In genomic region chr12:132560421-132560830, GRCh38 we compare ENCODE assay signal across 8 cellular contexts.
DNase-seq lines count a peak whose midpoint lies in the region; ATAC-seq lines count a peak whose summit lies in the region.

No MANE protein-coding gene starts in this region.

- H3K27me3 Mint-ChIP-seq in effector memory CD8-positive, alpha-beta T cell = peaks cover 0 to 13% of the 10 kb centered on the region in 2 donors

- no peak overlapping the region for H3K27ac ChIP-seq in muscle layer of duodenum (ENCODE audit: low read length)

- peaks cover 0 to 7% of the 10 kb centered on the region in 2 donors for H3K36me3 ChIP-seq in muscle layer of duodenum (ENCODE audit: control insufficient read depth in 1 of 2, insufficient read depth in 2 of 2, low read length in 2 of 2)

- no peaks in the 10 kb centered on the region for H3K9me3 ChIP-seq in muscle layer of duodenum (ENCODE audit: control insufficient read depth in 1 of 2, low read length in 2 of 2)

- peaks cover 13 to 18% of the 10 kb centered on the region in 2 donors for H3K4me1 Mint-ChIP-seq in effector memory CD8-positive, alpha-beta T cell (ENCODE audit: low read depth in 2 of 2)

- no peaks in the 10 kb centered on the region for H3K9me3 Mint-ChIP-seq in effector memory CD8-positive, alpha-beta T cell

- peak; percentile 44 for ATAC-seq in effector memory CD8-positive, alpha-beta T cell (replicated peaks)
- no peak for ATAC-seq in GM18517 (IDR thresholded peaks at IDR 0.05; ENCODE audit: unreplicated experiment)

- peak overlapping the region; percentile 21 to 73 for H3K4me3 ChIP-seq in muscle layer of duodenum (ENCODE audit: low read depth in 1 of 2, low read length in 2 of 2)

- H3K4me3 Mint-ChIP-seq in effector memory CD8-positive, alpha-beta T cell = peak overlapping the region; percentile 67 to 77

- peak; percentile 7 for DNase-seq in activated effector memory CD4-positive, alpha-beta T cell treated with Interleukin-2 at 50 U/mL for 16 hours
- DNase-seq in activated effector memory CD4-positive, alpha-beta T cell treated with anti-CD3 and anti-CD28 coated beads, Interleukin-2, amount 50 U/mL, for 16 hours = no peak
- DNase-seq in RPMI8226 (peak; percentile 61), KG1 (lab: John Stamatoyannopoulos, UW) (no peak), medulla oblongata (ENCODE audit: extremely low spot score) (no peak)
- DNase-seq in effector memory CD8-positive, alpha-beta T cell = no peak

- peaks cover 0 to 26% of the 10 kb centered on the region in 2 donors for H3K4me1 ChIP-seq in muscle layer of duodenum (ENCODE audit: control insufficient read depth in 1 of 2, insufficient read depth in 2 of 2, low read length in 2 of 2)

- H3K36me3 Mint-ChIP-seq in effector memory CD8-positive, alpha-beta T cell (ENCODE audit: insufficient read depth) = peaks cover 11% of the 10 kb centered on the region

- no peaks in the 10 kb centered on the region for H3K27me3 ChIP-seq in muscle layer of duodenum (ENCODE audit: low read depth, low read length)

- no peak overlapping the region for H3K27ac Mint-ChIP-seq in effector memory CD8-positive, alpha-beta T cell

Comparison
In these comparisons a context has a peak if more than half of its experiments do, and no peak if none do; other contexts are left out.
1. DNase-seq: peak in activated effector memory CD4-positive, alpha-beta T cell treated with Interleukin-2 at 50 U/mL for 16 hours (single experiment) and RPMI8226 (single experiment); none in activated effector memory CD4-positive, alpha-beta T cell treated with anti-CD3 and anti-CD28 coated beads, Interleukin-2, amount 50 U/mL, for 16 hours (single experiment), effector memory CD8-positive, alpha-beta T cell (0 of 3), KG1 (single experiment) and medulla oblongata (single experiment).